Comparison of ENCODE assay signal across 21 cellular contexts in genomic region chr12:121930862-121931261, GRCh38.
"Had no signal": no experiment of that assay in that cellular context is flagged by ENCODE, and none has a peak within 500 bp of the region (broad histone marks: within the 10 kb centered on the region; RNA-seq: fewer than 3 reads in every experiment).

No MANE protein-coding gene starts in this region.

- H3K4me1 ChIP-seq: ascending aorta, tibial nerve had no signal

- DNase-seq: activated CD4-positive, alpha-beta memory T cell treated with anti-CD3 and anti-CD28 coated beads for 36 hours; activated CD4-positive, alpha-beta T cell treated with anti-CD3 and anti-CD28 coated beads, Interleukin-2, amount 10 ng/mL, durations not matched to agents 24 days and 14 days; activated CD4-positive, CD25-positive, alpha-beta regulatory T cell treated with anti-CD3 and anti-CD28 coated beads, Interleukin-2, amount 50 U/mL, for 72 hours; activated CD8-positive, alpha-beta memory T cell treated with anti-CD3 and anti-CD28 coated beads, Interleukin-2, amount 50 U/mL, for 4 hours; activated naive CD4-positive, alpha-beta T cell treated with anti-CD3 and anti-CD28 coated beads, Interleukin-2, amount 10 ng/mL, durations not matched to agents 7 days and 5 days; activated naive CD8-positive, alpha-beta T cell treated with anti-CD3 and anti-CD28 coated beads, Interleukin-2, amount 10 ng/mL, durations not matched to agents 7 days and 5 days; activated T-cell treated with anti-CD3 and anti-CD28 coated beads, Interleukin-2, amount 50 U/mL, for 1 hour; dorsolateral prefrontal cortex; effector memory CD4-positive, alpha-beta T cell; head of caudate nucleus; hippocampal formation; left colon; right cardiac atrium; stimulated activated CD4-positive, alpha-beta T cell treated with anti-CD3 and anti-CD28 coated beads, Interleukin-2, amount 100 ng/mL, for 48 hours; stimulated activated naive CD4-positive, alpha-beta T cell treated with Interleukin-2 at 50 U/mL for 16 hours had no signal

- H3K4me3 ChIP-seq: ascending aorta, cardiac muscle cell, coronary artery, dorsolateral prefrontal cortex, tibial nerve had no signal

- H3K36me3 ChIP-seq: ascending aorta, cardiac muscle cell had no signal

- H3K9me3 ChIP-seq: ascending aorta, tibial nerve had no signal

- H3K27me3 ChIP-seq: ascending aorta, cardiac muscle cell, dorsolateral prefrontal cortex, tibial nerve had no signal

- FAIRE-seq: endothelial cell of umbilical vein, keratinocyte had no signal

- H3K27ac ChIP-seq: ascending aorta, cardiac muscle cell, coronary artery, dorsolateral prefrontal cortex, tibial nerve had no signal
